In genomic region chr2:241733391-241734207, GRCh38 we compare ENCODE assay signal across 7 cellular contexts. TPM values are rescaled to one million over a fixed set of nuclear protein-coding genes. Genes with fewer than 3 reads are reported as not detected.
A peak's percentile ranks its signal among the peaks of the same experiment; 100 is the strongest.
DNase-seq lines count a peak whose midpoint lies in the region; ATAC-seq and TF ChIP-seq lines count a peak whose summit lies in the region.

No MANE protein-coding gene starts in this region.

- peaks cover 26% of the 10 kb centered on the region for H3K4me1 Mint-ChIP-seq in activated T-helper 17 cell treated with anti-CD3 and anti-CD28 coated beads, Interleukin-2, amount 50 U/mL, for 72 hours

- DNase-seq in islet precursor cell (peak; percentile 69), stomach (no peak), left lobe of liver (ENCODE audit: low spot score) (no peak), NOMO-1 treated with dmso at 0.1 percent for 144 hours (lab: John Stamatoyannopoulos, UW; ENCODE audit: unreplicated experiment) (no peak)

- no peak for ATAC-seq in activated T-helper 17 cell treated with anti-CD3 and anti-CD28 coated beads, Interleukin-2, amount 50 U/mL, for 72 hours (replicated peaks)
- ATAC-seq in left lobe of liver: no peak
- no peak for ATAC-seq in HG03108 (IDR thresholded peaks at IDR 0.05; ENCODE audit: unreplicated experiment)

- no peaks in the 10 kb centered on the region for H3K27me3 Mint-ChIP-seq in activated T-helper 17 cell treated with anti-CD3 and anti-CD28 coated beads, Interleukin-2, amount 50 U/mL, for 72 hours

- H3K27ac ChIP-seq in HUES48 (ENCODE audit: low read depth, low read length): no peak overlapping the region
- peak overlapping the region in 4 of 5 donors; percentile 60 to 94 (median 93) for H3K27ac ChIP-seq in stomach

- intact Hi-C loops in stomach (cut with DNase I; ENCODE audit: low total_unique reads): no loop called here

- H3K4me3 Mint-ChIP-seq in activated T-helper 17 cell treated with anti-CD3 and anti-CD28 coated beads, Interleukin-2, amount 50 U/mL, for 72 hours: peak overlapping the region; percentile 67

- WGBS in stomach, 5 donors: 82 to 88% (median 86%) methylated on average over 16 to 23 of the region's 23 CpGs

- H3K4me1 ChIP-seq in HUES48 (ENCODE audit: control insufficient read depth, insufficient read depth, low read length) (no peaks in the 10 kb centered on the region), stomach (peaks cover 5 to 34% (median 17%) of the 10 kb centered on the region in 4 donors)

- H3K36me3 Mint-ChIP-seq in activated T-helper 17 cell treated with anti-CD3 and anti-CD28 coated beads, Interleukin-2, amount 50 U/mL, for 72 hours (ENCODE audit: low read depth): peaks cover 6% of the 10 kb centered on the region

- no peak for TF ChIP-seq EP300 in stomach (IDR thresholded peaks at IDR 0.05)

- peak overlapping the region; percentile 43 for H3K27ac Mint-ChIP-seq in activated T-helper 17 cell treated with anti-CD3 and anti-CD28 coated beads, Interleukin-2, amount 50 U/mL, for 72 hours

- TF ChIP-seq POLR2A in stomach (IDR thresholded peaks at IDR 0.05): no peak

- H3K9ac ChIP-seq in HUES48 (ENCODE audit: low read depth, low read length): no peak overlapping the region

- H3K9me3 Mint-ChIP-seq in activated T-helper 17 cell treated with anti-CD3 and anti-CD28 coated beads, Interleukin-2, amount 50 U/mL, for 72 hours: no peaks in the 10 kb centered on the region

- H3K4me3 ChIP-seq in HUES48 (ENCODE audit: low read depth, low read length) (peak overlapping the region; percentile 60), stomach (peak overlapping the region; percentile 85 to 93 (median 92))

- H3K27me3 ChIP-seq in HUES48 (ENCODE audit: control insufficient read depth, insufficient read depth, low read length): peaks cover 9% of the 10 kb centered on the region; the same call in 1 of the 2 replicates
- H3K27me3 ChIP-seq in stomach: no peaks in the 10 kb centered on the region

- H3K9me3 ChIP-seq in HUES48 (ENCODE audit: control insufficient read depth, insufficient read depth, low read length): no peaks in the 10 kb centered on the region
- H3K9me3 ChIP-seq in stomach: no peaks in the 10 kb centered on the region

- TF ChIP-seq CTCF in stomach (IDR thresholded peaks at IDR 0.05): no peak

- H3K36me3 ChIP-seq in HUES48 (ENCODE audit: control insufficient read depth, insufficient read depth, low read length) (0 out of 2 replicates have a peak, but pooled peaks cover 1% of the 10 kb centered on the region), stomach (peaks cover 0 to 8% (median 0%) of the 10 kb centered on the region in 4 donors)

RNA-seq across cellular contexts. Expression of gene D2HGDH, which starts 0.8 kb away (rescaled TPM):
- total RNA-seq in activated T-helper 17 cell treated with anti-CD3 and anti-CD28 coated beads, Interleukin-2, amount 50 U/mL, for 72 hours: 10 to 100 TPM; 16.0 to 32.7 TPM
- total RNA-seq in stomach (100 to 1,000 TPM in 1 of 5 donors, 10 to 100 TPM in 4; 17.3 to 369 (median 31.2) TPM), left lobe of liver (45.5 TPM)
- 10 to 100 TPM; 19.1 to 35.4 (median 19.1) TPM for polyA plus RNA-seq in stomach

RNA-seq across cellular contexts. Expression of gene ING5, which starts 31.8 kb away (rescaled TPM):
- 10 to 100 TPM; 43.5 to 52.3 TPM for total RNA-seq in activated T-helper 17 cell treated with anti-CD3 and anti-CD28 coated beads, Interleukin-2, amount 50 U/mL, for 72 hours
- total RNA-seq in stomach (100 to 1,000 TPM in 2 of 5 donors, 10 to 100 TPM in 3; 29.0 to 160 (median 35.4) TPM), left lobe of liver (20.7 TPM)
- polyA plus RNA-seq in stomach: 10 to 100 TPM; 19.9 to 39.0 (median 25.1) TPM

RNA-seq across cellular contexts. Expression of gene GAL3ST2, which starts 43.0 kb away (rescaled TPM):
- total RNA-seq in activated T-helper 17 cell treated with anti-CD3 and anti-CD28 coated beads, Interleukin-2, amount 50 U/mL, for 72 hours: 1 to 10 TPM in 1 of 2 donors, under 1 TPM in 1; 0.35 to 4.1 TPM
- total RNA-seq in stomach (100 to 1,000 TPM in 1 of 5 donors, not detected in 4; 311 TPM), left lobe of liver (0.55 TPM)
- polyA plus RNA-seq in stomach: not detected

RNA-seq across cellular contexts. Expression of gene DTYMK, which starts 47.0 kb away (rescaled TPM):
- total RNA-seq in activated T-helper 17 cell treated with anti-CD3 and anti-CD28 coated beads, Interleukin-2, amount 50 U/mL, for 72 hours: 100 to 1,000 TPM in 1 of 2 donors, 10 to 100 TPM in 1; 55.5 to 107 TPM
- 10 to 100 TPM in 3 of 5 donors, 1 to 10 TPM in 2; 3.5 to 50.0 (median 14.1) TPM for total RNA-seq in stomach
- polyA plus RNA-seq in stomach: 10 to 100 TPM; 16.5 to 29.9 (median 26.9) TPM
- total RNA-seq in left lobe of liver: 11.5 TPM
